9 cellular contexts compared by ENCODE assay signal in the genomic region with DNA sequence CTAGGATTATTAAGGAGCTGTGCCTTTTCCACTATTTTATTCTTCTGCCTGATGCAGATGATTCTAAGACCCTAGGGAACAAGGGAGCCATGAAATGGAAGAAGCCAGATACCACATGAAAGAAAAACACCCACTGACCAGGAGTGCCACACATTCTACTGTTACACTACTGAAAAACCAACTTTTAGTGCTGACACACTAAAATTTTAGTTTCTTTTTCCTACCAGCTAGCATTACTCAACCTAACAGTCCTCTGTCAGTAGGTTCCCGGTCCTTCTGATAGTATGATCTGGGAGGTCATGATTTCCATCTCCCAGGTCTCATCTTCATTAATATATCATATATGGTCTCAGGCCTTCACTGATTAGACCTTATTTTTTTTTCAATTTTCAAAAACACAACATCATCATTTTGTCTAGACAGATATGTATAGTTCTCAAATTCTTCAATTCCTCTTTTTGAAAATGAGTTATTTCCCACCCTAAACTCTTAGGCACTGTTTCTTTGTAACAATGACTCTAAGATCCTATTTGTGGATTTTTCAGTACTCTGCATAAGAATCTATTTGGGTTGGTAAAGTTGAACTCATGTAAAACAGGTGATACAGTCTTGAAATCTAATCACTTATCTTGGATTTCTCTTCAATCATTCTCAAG.
"Had no signal": no experiment of that assay in that cellular context is flagged by ENCODE, and none has a peak within 500 bp of the region (broad histone marks: within the 10 kb centered on the region; RNA-seq: fewer than 3 reads in every experiment).

No MANE protein-coding gene starts in this region.

- ATAC-seq: HCT116 had no signal

- H2AFZ ChIP-seq: GM23248 had no signal

- H3K9me3 ChIP-seq: HAP-1 had no signal

- H3K27me3 Mint-ChIP-seq: IgD-negative memory B cell had no signal

- H3K4me3 ChIP-seq: GM23248, HAP-1 had no signal

- H3K9ac ChIP-seq: GM23248 had no signal

- DNase-seq: GM23248, GOT3, H7, HFFc6, KG1 had no signal

- H3K27ac Mint-ChIP-seq: HFFc6, IgD-negative memory B cell had no signal

- H3K36me3 ChIP-seq: HAP-1 had no signal

- H3K9me3 Mint-ChIP-seq: HFFc6 had no signal

- H3K27ac ChIP-seq: GM23248, HL-60 had no signal

- H3K4me3 Mint-ChIP-seq: HFFc6, IgD-negative memory B cell had no signal
